Comparison of ENCODE assay signal across 19 cellular contexts in genomic region chr1:17683551-17683950, GRCh38.
DNase-seq lines count a peak whose midpoint lies in the region; ATAC-seq and TF ChIP-seq lines count a peak whose summit lies in the region.
"Had no signal": no experiment of that assay in that cellular context is flagged by ENCODE, and none has a peak within 500 bp of the region (broad histone marks: within the 10 kb centered on the region; RNA-seq: fewer than 3 reads in every experiment).

No MANE protein-coding gene starts in this region.

- H3K9me3 Mint-ChIP-seq in brain (no peaks in the 10 kb centered on the region), neural progenitor cell (no peaks in the 10 kb centered on the region)
- H3K9me3 Mint-ChIP-seq: CD8-positive, alpha-beta T cell had no signal

- no peaks in the 10 kb centered on the region for H3K79me2 ChIP-seq in neural progenitor cell (ENCODE audit: low read depth)

- no peak overlapping the region for H3K4me3 Mint-ChIP-seq in brain
- no peak overlapping the region for H3K4me3 Mint-ChIP-seq in neural progenitor cell
- H3K4me3 Mint-ChIP-seq: CD8-positive, alpha-beta T cell; IgD-negative memory B cell had no signal

- H3K9me3 ChIP-seq in BLaER1, result no peaks in the 10 kb centered on the region
- no peaks in the 10 kb centered on the region for H3K9me3 ChIP-seq in neural progenitor cell (ENCODE audit: low read depth)
- H3K9me3 ChIP-seq: SJSA1 had no signal

- peak overlapping the region; percentile 38 to 91 (median 80) for H3K27ac Mint-ChIP-seq in brain
- H3K27ac Mint-ChIP-seq in neural progenitor cell, result peak overlapping the region; percentile 29
- H3K27ac Mint-ChIP-seq: CD8-positive, alpha-beta T cell; IgD-negative memory B cell had no signal

- H3K27ac ChIP-seq in BLaER1, result peak overlapping the region; percentile 51; the same call in 1 of the 2 replicates
- no peak overlapping the region for H3K27ac ChIP-seq in foreskin keratinocyte
- peak overlapping the region; percentile 46 for H3K27ac ChIP-seq in neural progenitor cell
- H3K27ac ChIP-seq in brain microvascular endothelial cell, result no peak overlapping the region
- H3K27ac ChIP-seq: GM23248, SJSA1 had no signal

- no peak overlapping the region for H3K4me3 ChIP-seq in BLaER1
- no peak overlapping the region for H3K4me3 ChIP-seq in neural progenitor cell
- no peak overlapping the region for H3K4me3 ChIP-seq in brain microvascular endothelial cell (ENCODE audit: low read depth, low read length)
- H3K4me3 ChIP-seq: GM23248, SJSA1 had no signal

- H3K36me3 Mint-ChIP-seq in brain (peaks cover 44% of the 10 kb centered on the region), neural progenitor cell (peaks cover 5% of the 10 kb centered on the region)
- H3K36me3 Mint-ChIP-seq: CD8-positive, alpha-beta T cell; IgD-negative memory B cell had no signal

- TF ChIP-seq CTCF in brain (conservative IDR thresholded peaks at IDR 0.05) (no peak), foreskin keratinocyte (conservative IDR thresholded peaks at IDR 0.05) (no peak), neural progenitor cell (IDR thresholded peaks at IDR 0.05) (no peak), brain microvascular endothelial cell (IDR thresholded peaks at IDR 0.05; ENCODE audit: low read depth, low read length, missing control alignments) (no peak)

- no peak overlapping the region for H2AFZ ChIP-seq in neural progenitor cell (replicated peaks)
- H2AFZ ChIP-seq: GM23248 had no signal

- H3K36me3 ChIP-seq in BLaER1, result peaks cover 21% of the 10 kb centered on the region; the same call in 1 of the 2 replicates
- no peaks in the 10 kb centered on the region for H3K36me3 ChIP-seq in neural progenitor cell
- no peaks in the 10 kb centered on the region for H3K36me3 ChIP-seq in brain microvascular endothelial cell (replicated peaks)
- H3K36me3 ChIP-seq: SJSA1 had no signal

- H3K27me3 Mint-ChIP-seq in brain, result no peaks in the 10 kb centered on the region
- peaks cover 3% of the 10 kb centered on the region for H3K27me3 Mint-ChIP-seq in neural progenitor cell (ENCODE audit: insufficient read depth, low read depth)

- peaks cover 83% of the 10 kb centered on the region for H3K4me1 ChIP-seq in BLaER1
- peaks cover 17% of the 10 kb centered on the region for H3K4me1 ChIP-seq in foreskin keratinocyte
- H3K4me1 ChIP-seq in neural progenitor cell, result peaks cover 23% of the 10 kb centered on the region
- H3K4me1 ChIP-seq: SJSA1 had no signal

- peaks cover 11% of the 10 kb centered on the region; the same call in 1 of the 2 replicates for H4K20me1 ChIP-seq in BLaER1
- peaks cover 10% of the 10 kb centered on the region for H4K20me1 ChIP-seq in neural progenitor cell (ENCODE audit: low read depth)

- ATAC-seq in foreskin keratinocyte, result peak; percentile 42
- ATAC-seq: CD8-positive, alpha-beta T cell; HCT116; Right ventricle myocardium inferior had no signal

- H3K4me2 ChIP-seq in BLaER1, result peak overlapping the region; percentile 69
- H3K4me2 ChIP-seq in neural progenitor cell, result no peak overlapping the region

- no peak overlapping the region; the same call in 1 of the 2 replicates for H3K9ac ChIP-seq in BLaER1
- no peak overlapping the region for H3K9ac ChIP-seq in neural progenitor cell
- H3K9ac ChIP-seq: GM23248 had no signal

- H3K27me3 ChIP-seq in BLaER1, result no peaks in the 10 kb centered on the region
- H3K27me3 ChIP-seq in foreskin keratinocyte, result no peaks in the 10 kb centered on the region
- H3K27me3 ChIP-seq in neural progenitor cell, result no peaks in the 10 kb centered on the region
- no peaks in the 10 kb centered on the region for H3K27me3 ChIP-seq in brain microvascular endothelial cell (replicated peaks)
- H3K27me3 ChIP-seq: SJSA1 had no signal

- in situ Hi-C loops in brain microvascular endothelial cell (cut with HindIII; ENCODE audit: low pct_ligation_motif_present, low sequenced_read_pairs), result no loop called here

- DNase-seq in foreskin keratinocyte (peak in 1 of 2 donors; percentile 48), neural progenitor cell (ENCODE audit: low spot score) (no peak), HuH-7 (ENCODE audit: low spot score) (no peak), NCI-H2107 (lab: John Stamatoyannopoulos, UW) (no peak), brain microvascular endothelial cell (no peak)
- no peak for DNase-seq in stimulated activated CD8-positive, alpha-beta memory T cell treated with anti-CD3 and anti-CD28 coated beads, Interleukin-4, amount 100 ng/mL, for 48 hours
- DNase-seq: CD8-positive, alpha-beta T cell; DND-41; GM23248; MV-4-11; NCI-H1694 treated with DMSO at 0.1 percent for 48 hours; NCI-H446 treated with DMSO at 0.1 percent for 48 hours; NCI-H526 treated with DMSO at 0.1 percent for 48 hours had no signal

- H3F3A ChIP-seq in neural progenitor cell (ENCODE audit: low read depth), result peaks cover 14% of the 10 kb centered on the region

- H3K4me1 Mint-ChIP-seq in brain (peaks cover 66% of the 10 kb centered on the region), neural progenitor cell (peaks cover 40% of the 10 kb centered on the region)

Comparison
In these comparisons a context has a peak if more than half of its experiments do, and no peak if none do; other contexts are left out.
1. H3K27ac ChIP-seq: peak in BLaER1 (single experiment) and neural progenitor cell (single experiment); none in foreskin keratinocyte (single experiment) and brain microvascular endothelial cell (single experiment).